27 cellular contexts compared by ENCODE assay signal in the genomic region with DNA sequence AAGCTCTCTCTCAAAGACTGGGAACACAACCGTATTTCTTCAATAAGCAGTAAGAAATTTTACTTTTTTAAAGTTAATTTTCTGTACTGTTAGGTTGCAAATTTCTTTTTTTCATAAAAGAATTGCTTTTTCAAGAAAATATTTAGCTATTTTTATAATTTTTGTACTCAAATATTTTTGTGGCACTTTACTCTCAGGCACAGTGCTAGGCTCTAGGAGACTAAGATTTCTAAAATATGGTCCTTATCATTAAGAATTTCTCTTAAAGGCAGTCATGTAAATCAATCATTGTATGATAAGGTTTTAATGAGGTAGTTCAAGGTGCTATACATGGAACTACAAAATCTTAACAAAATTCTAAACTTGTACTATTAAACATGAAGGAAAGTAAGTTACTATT.
"Had no signal": no experiment of that assay in that cellular context is flagged by ENCODE, and none has a peak within 500 bp of the region (broad histone marks: within the 10 kb centered on the region; RNA-seq: fewer than 3 reads in every experiment).

No MANE protein-coding gene starts in this region.

- H3K4me3 ChIP-seq: stomach, suprapubic skin, testis, thoracic aorta, thyroid gland, tibial artery, tibial nerve, transverse colon, upper lobe of left lung, upper lobe of right lung, uterus, vagina had no signal

- H3K9me3 ChIP-seq: stomach, suprapubic skin, testis, thoracic aorta, thyroid gland, tibial artery, tibial nerve, transverse colon, upper lobe of left lung, upper lobe of right lung, uterus, vagina had no signal

- DNase-seq: stimulated activated CD4-positive, alpha-beta T cell treated with anti-CD3 and anti-CD28 coated beads, Interleukin-2, amount 100 ng/mL, for 48 hours; stimulated activated CD4-positive, alpha-beta T cell treated with anti-CD3 and anti-CD28 coated beads, Interleukin-4, amount 100 ng/mL, for 1 hour; stimulated activated CD4-positive, alpha-beta T cell treated with anti-CD3 and anti-CD28 coated beads, Interleukin-4, amount 100 ng/mL, for 24 hours; stimulated activated CD4-positive, alpha-beta T cell treated with anti-CD3 and anti-CD28 coated beads, Interleukin-4, amount 100 ng/mL, for 4 hours; stimulated activated CD8-positive, alpha-beta memory T cell treated with anti-CD3 and anti-CD28 coated beads, Interleukin-4, amount 100 ng/mL, for 48 hours; stimulated activated naive B cell treated with anti-CD40 and anti-IgM and Interleukin-4, amounts not matched to agents 10 μg/mL and 1 μg/mL and 100 μg/mL, for 72 hours; stimulated activated naive CD4-positive, alpha-beta T cell; stimulated activated naive CD4-positive, alpha-beta T cell treated with Interleukin-2 at 50 U/mL for 16 hours; stimulated activated naive CD8-positive, alpha-beta T cell treated with anti-CD3 and anti-CD28 coated beads, Interleukin-15, amount 100 ng/mL, for 72 hours; stimulated activated naive CD8-positive, alpha-beta T cell treated with anti-CD3 and anti-CD28 coated beads, Interleukin-15, Interleukin-2, amounts not matched to agents 100 U/mL and 50 U/mL, for 24 hours; stomach; substantia nigra; testis; thyroid gland; tibial artery; transverse colon; trophoblast cell; upper lobe of left lung; upper lobe of right lung; uterus had no signal

- H3K4me1 ChIP-seq: stomach, suprapubic skin, testis, thyroid gland, tibial nerve, upper lobe of left lung, upper lobe of right lung, uterus, vagina had no signal

- H3K27ac ChIP-seq: stomach, suprapubic skin, testis, thoracic aorta, thyroid gland, tibial artery, tibial nerve, transverse colon, upper lobe of left lung, upper lobe of right lung, uterus, vagina had no signal

- ATAC-seq: stimulated activated effector memory CD8-positive, alpha-beta T cell treated with anti-CD3 and anti-CD28 coated beads, Interleukin-12 subunit alpha, Interleukin-12 subunit beta, amount 100 ng/mL, for 72 hours; stimulated activated memory B cell treated with anti-CD40 and anti-IgM and Interleukin-4, amounts not matched to agents 10 μg/mL and 1 μg/mL and 100 μg/mL, for 72 hours; stimulated activated naive B cell treated with anti-CD40 and anti-IgM and Interleukin-4, amounts not matched to agents 10 μg/mL and 1 μg/mL and 100 μg/mL, for 72 hours; stimulated activated naive CD8-positive, alpha-beta T cell treated with anti-CD3 and anti-CD28 coated beads, Interleukin-15, amount 100 ng/mL, for 72 hours; stimulated activated naive CD8-positive, alpha-beta T cell treated with anti-CD3 and anti-CD28 coated beads, Interleukin-15, Interleukin-2, amounts not matched to agents 100 U/mL and 50 U/mL, for 24 hours; upper lobe of right lung had no signal

- H3K27me3 ChIP-seq: stomach, suprapubic skin, testis, thyroid gland, tibial artery, tibial nerve, transverse colon, upper lobe of left lung, upper lobe of right lung, uterus, vagina had no signal

- H3K36me3 ChIP-seq: thoracic aorta, thyroid gland, uterus had no signal

- FAIRE-seq: urothelium cell line had no signal
